5 cellular contexts compared by ENCODE assay signal in the genomic region with DNA sequence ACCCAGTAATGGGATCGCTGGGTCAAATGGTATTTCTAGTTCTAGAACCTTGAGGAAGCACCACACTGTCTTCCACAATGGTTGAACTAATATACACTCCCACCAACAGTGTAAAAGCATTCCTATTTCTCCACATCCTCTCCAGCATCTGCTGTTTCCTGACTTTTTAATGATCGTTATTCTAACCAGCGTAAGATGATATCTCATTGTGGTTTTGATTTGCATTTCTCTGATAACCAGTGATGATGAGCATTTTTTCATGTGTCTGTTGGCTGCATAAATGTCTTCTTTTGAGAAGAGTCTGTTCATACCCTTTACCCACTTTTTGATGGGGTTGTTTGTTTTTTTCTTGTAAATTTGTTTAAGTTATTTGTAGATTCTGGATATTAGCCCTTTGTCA. TPM values are rescaled to one million over a fixed set of nuclear protein-coding genes. Genes with fewer than 3 reads are reported as not detected.
"Had no signal": no experiment of that assay in that cellular context is flagged by ENCODE, and none has a peak within 500 bp of the region (broad histone marks: within the 10 kb centered on the region; RNA-seq: fewer than 3 reads in every experiment).

No MANE protein-coding gene starts in this region.

RNA-seq across cellular contexts. Expression of a gene that starts 20.5 kb away (rescaled TPM):
- total RNA-seq: K562, PC-9, Peyer's patch, Right ventricle myocardium superior had no signal
- polyA plus RNA-seq: IgD-negative memory B cell, K562 had no signal
